ENCODE assay signal across 8 cellular contexts in genomic region chr22:43152001-43152354, GRCh38. TPM values are rescaled to one million over a fixed set of nuclear protein-coding genes. Genes with fewer than 3 reads are reported as not detected.
DNase-seq lines count a peak whose midpoint lies in the region; ATAC-seq and TF ChIP-seq lines count a peak whose summit lies in the region.

No MANE protein-coding gene starts in this region.

- H3K36me3 Mint-ChIP-seq in activated CD4-positive, alpha-beta T cell treated with anti-CD3 and anti-CD28 coated beads, Interleukin-2, amount 10 ng/mL, durations not matched to agents 7 days and 5 days (ENCODE audit: low read depth), result peaks cover 2% of the 10 kb centered on the region
- H3K36me3 Mint-ChIP-seq in activated naive CD8-positive, alpha-beta T cell treated with anti-CD3 and anti-CD28 coated beads for 36 hours, result peaks cover 1% of the 10 kb centered on the region

- CTCF ChIA-PET in activated CD4-positive, alpha-beta T cell treated with anti-CD3 and anti-CD28 coated beads, Interleukin-2, amount 10 ng/mL, durations not matched to agents 7 days and 5 days (lab: Charles Lee), result no interaction called here

- ATAC-seq in left colon (peak; percentile 4), HG03439 (IDR thresholded peaks at IDR 0.05; ENCODE audit: unreplicated experiment) (no peak)

- TF ChIP-seq POLR2A in testis (IDR thresholded peaks at IDR 0.05), result no peak

- H3K36me3 ChIP-seq in testis (ENCODE audit: low read depth, missing control alignments), result no peaks in the 10 kb centered on the region

- peak overlapping the region; percentile 85 for H3K4me3 Mint-ChIP-seq in activated CD4-positive, alpha-beta T cell treated with anti-CD3 and anti-CD28 coated beads, Interleukin-2, amount 10 ng/mL, durations not matched to agents 7 days and 5 days
- peak overlapping the region; percentile 85 for H3K4me3 Mint-ChIP-seq in activated naive CD8-positive, alpha-beta T cell treated with anti-CD3 and anti-CD28 coated beads for 36 hours

- intact Hi-C loops in left colon (cut with DNase I, micrococcal nuclease) (no loop called here), testis (cut with DNase I; ENCODE audit: low total_unique reads) (no loop called here)

- no peaks in the 10 kb centered on the region for H3K27me3 Mint-ChIP-seq in activated CD4-positive, alpha-beta T cell treated with anti-CD3 and anti-CD28 coated beads, Interleukin-2, amount 10 ng/mL, durations not matched to agents 7 days and 5 days
- no peaks in the 10 kb centered on the region for H3K27me3 Mint-ChIP-seq in activated naive CD8-positive, alpha-beta T cell treated with anti-CD3 and anti-CD28 coated beads for 36 hours

- no peak for TF ChIP-seq CTCF in testis (IDR thresholded peaks at IDR 0.05)

- peaks cover 13% of the 10 kb centered on the region for H3K4me1 ChIP-seq in testis

- H3K27ac Mint-ChIP-seq in activated CD4-positive, alpha-beta T cell treated with anti-CD3 and anti-CD28 coated beads, Interleukin-2, amount 10 ng/mL, durations not matched to agents 7 days and 5 days, result peak overlapping the region; percentile 90
- peak overlapping the region; percentile 79 for H3K27ac Mint-ChIP-seq in activated naive CD8-positive, alpha-beta T cell treated with anti-CD3 and anti-CD28 coated beads for 36 hours

- H3K4me3 ChIP-seq in testis, result peak overlapping the region; percentile 64 to 81

- POLR2A ChIA-PET in activated CD4-positive, alpha-beta T cell treated with anti-CD3 and anti-CD28 coated beads, Interleukin-2, amount 10 ng/mL, durations not matched to agents 7 days and 5 days (lab: Charles Lee), result no interaction called here

- H3K27ac ChIP-seq in testis, result peak overlapping the region; percentile 59 to 63

- H3K9me3 Mint-ChIP-seq in activated CD4-positive, alpha-beta T cell treated with anti-CD3 and anti-CD28 coated beads, Interleukin-2, amount 10 ng/mL, durations not matched to agents 7 days and 5 days, result no peaks in the 10 kb centered on the region
- no peaks in the 10 kb centered on the region for H3K9me3 Mint-ChIP-seq in activated naive CD8-positive, alpha-beta T cell treated with anti-CD3 and anti-CD28 coated beads for 36 hours

- H3K4me1 Mint-ChIP-seq in activated CD4-positive, alpha-beta T cell treated with anti-CD3 and anti-CD28 coated beads, Interleukin-2, amount 10 ng/mL, durations not matched to agents 7 days and 5 days, result peaks cover 44% of the 10 kb centered on the region
- H3K4me1 Mint-ChIP-seq in activated naive CD8-positive, alpha-beta T cell treated with anti-CD3 and anti-CD28 coated beads for 36 hours, result peaks cover 19% of the 10 kb centered on the region

- WGBS in testis, 2 donors, result 50% methylated on average over 18 of the region's 18 CpGs; no CpG with 5 or more reads in 1 of the 2 donors

- DNase-seq in activated CD4-positive, alpha-beta T cell treated with anti-CD3 and anti-CD28 coated beads, Interleukin-2, amount 10 ng/mL, durations not matched to agents 7 days and 5 days, result no peak
- no peak for DNase-seq in activated CD4-positive, alpha-beta T cell treated with anti-CD3 and anti-CD28 coated beads, Interleukin-2, amount 50 U/mL, for 4 hours
- peak; percentile 20 for DNase-seq in activated naive CD8-positive, alpha-beta T cell treated with anti-CD3 and anti-CD28 coated beads for 36 hours
- DNase-seq in left colon (peak in 1 of 2 donors; percentile 30), testis (no peak), DMS79 (lab: John Stamatoyannopoulos, UW) (no peak), DMS153 (lab: John Stamatoyannopoulos, UW) (no peak)

- H3K9me3 ChIP-seq in testis, result no peaks in the 10 kb centered on the region

- no peaks in the 10 kb centered on the region for H3K27me3 ChIP-seq in testis

RNA-seq across cellular contexts. Expression of gene TSPO, which starts 0.6 kb away (rescaled TPM):
- total RNA-seq in activated CD4-positive, alpha-beta T cell treated with anti-CD3 and anti-CD28 coated beads, Interleukin-2, amount 10 ng/mL, durations not matched to agents 7 days and 5 days, result 100 to 1,000 TPM in 1 of 2 experiments, 10 to 100 TPM in 1; 90.9 to 122 TPM
- 100 to 1,000 TPM; 101 to 115 TPM for total RNA-seq in activated naive CD8-positive, alpha-beta T cell treated with anti-CD3 and anti-CD28 coated beads for 36 hours
- total RNA-seq in left colon (100 to 1,000 TPM; 250 to 259 TPM), testis (10 to 100 TPM; 68.7 to 92.5 TPM)
- polyA plus RNA-seq in testis (ENCODE audit: insufficient read depth, low read depth, low replicate concordance), result 42.8 TPM

RNA-seq across cellular contexts. Expression of gene MCAT, which starts 8.8 kb away (rescaled TPM):
- total RNA-seq in activated CD4-positive, alpha-beta T cell treated with anti-CD3 and anti-CD28 coated beads, Interleukin-2, amount 10 ng/mL, durations not matched to agents 7 days and 5 days, result 10 to 100 TPM in 1 of 2 experiments, 1 to 10 TPM in 1; 9.5 to 10.4 TPM
- 10 to 100 TPM; 28.0 to 29.1 TPM for total RNA-seq in activated naive CD8-positive, alpha-beta T cell treated with anti-CD3 and anti-CD28 coated beads for 36 hours
- 10 to 100 TPM; 15.2 to 19.7 TPM for total RNA-seq in left colon
- 10 to 100 TPM; 43.1 to 46.5 TPM for total RNA-seq in testis
- 25.4 TPM for polyA plus RNA-seq in testis (ENCODE audit: insufficient read depth, low read depth, low replicate concordance)

RNA-seq across cellular contexts. Expression of gene TTLL12, which starts 35.0 kb away (rescaled TPM):
- total RNA-seq in activated CD4-positive, alpha-beta T cell treated with anti-CD3 and anti-CD28 coated beads, Interleukin-2, amount 10 ng/mL, durations not matched to agents 7 days and 5 days, result 10 to 100 TPM; 42.9 to 44.6 TPM
- total RNA-seq in activated naive CD8-positive, alpha-beta T cell treated with anti-CD3 and anti-CD28 coated beads for 36 hours, result 100 to 1,000 TPM; 104 to 106 TPM
- total RNA-seq in left colon (10 to 100 TPM; 79.5 to 91.6 TPM), testis (100 to 1,000 TPM; 111 to 175 TPM)
- 62.0 TPM for polyA plus RNA-seq in testis (ENCODE audit: insufficient read depth, low read depth, low replicate concordance)

RNA-seq across cellular contexts. Expression of gene BIK, which starts 41.4 kb away (rescaled TPM):
- total RNA-seq in activated CD4-positive, alpha-beta T cell treated with anti-CD3 and anti-CD28 coated beads, Interleukin-2, amount 10 ng/mL, durations not matched to agents 7 days and 5 days, result 1 to 10 TPM; 1.4 to 1.9 TPM
- total RNA-seq in activated naive CD8-positive, alpha-beta T cell treated with anti-CD3 and anti-CD28 coated beads for 36 hours, result 1 to 10 TPM; 2.2 to 3.3 TPM
- 10 to 100 TPM; 22.6 to 23.0 TPM for total RNA-seq in left colon
- 1 to 10 TPM; 7.2 to 9.6 TPM for total RNA-seq in testis
- polyA plus RNA-seq in testis (ENCODE audit: insufficient read depth, low read depth, low replicate concordance), result 2.5 TPM
